ENCODE assay signal across 13 cellular contexts in genomic region chr15:41607033-41607432, GRCh38. TPM values are rescaled to one million over a fixed set of nuclear protein-coding genes. Genes with fewer than 3 reads are reported as not detected.
DNase-seq lines count a peak whose midpoint lies in the region; ATAC-seq and TF ChIP-seq lines count a peak whose summit lies in the region.
"Had no signal": no experiment of that assay in that cellular context is flagged by ENCODE, and none has a peak within 500 bp of the region (broad histone marks: within the 10 kb centered on the region; RNA-seq: fewer than 3 reads in every experiment).

No MANE protein-coding gene starts in this region.

- no peak for TF ChIP-seq POLR2A in erythroblast (IDR thresholded peaks at IDR 0.05; ENCODE audit: low read length)

- ATAC-seq in HG03175 (IDR thresholded peaks at IDR 0.05; ENCODE audit: unreplicated experiment): no peak
- ATAC-seq: left colon had no signal

- peak; percentile 94 for DNase-seq in EL
- peak; percentile 51 for DNase-seq in NCI-H69 (lab: John Stamatoyannopoulos, UW)
- peak; percentile 51 for DNase-seq in dermis blood vessel endothelial cell
- DNase-seq in occipital lobe (lab: John Stamatoyannopoulos, UW): peak; percentile 21
- DNase-seq in activated effector memory CD4-positive, alpha-beta T cell treated with Interleukin-2 at 50 U/mL for 16 hours: no peak
- no peak for DNase-seq in erythroblast (lab: John Stamatoyannopoulos, UW)
- DNase-seq in OCI-M2 (lab: John Stamatoyannopoulos, UW; ENCODE audit: unreplicated experiment): no peak
- DNase-seq: activated CD4-positive, alpha-beta T cell treated with anti-CD3 and anti-CD28 coated beads for 48 hours; activated naive CD4-positive, alpha-beta T cell treated with Interleukin-2 at 50 U/mL for 16 hours; left colon; stimulated activated CD4-positive, alpha-beta T cell treated with anti-CD3 and anti-CD28 coated beads, Interleukin-4, amount 100 ng/mL, for 4 hours; testis had no signal

RNA-seq across cellular contexts. Expression of gene TYRO3, which starts 48.0 kb away (rescaled TPM):
- 2.6 and 5.0 TPM in 2 replicates for total RNA-seq in dermis blood vessel endothelial cell
- 20.3 TPM for total RNA-seq in occipital lobe

RNA-seq across cellular contexts. Expression of gene MGA, which starts 53.2 kb away (rescaled TPM):
- total RNA-seq in dermis blood vessel endothelial cell (42.0 and 59.7 TPM in 2 replicates), occipital lobe (112 TPM)

Comparison
In these comparisons a context has a peak if more than half of its experiments do, and no peak if none do; other contexts are left out.
1. DNase-seq: peak in EL (single experiment), NCI-H69 (single experiment), dermis blood vessel endothelial cell (single experiment) and occipital lobe (single experiment); none in activated effector memory CD4-positive, alpha-beta T cell treated with Interleukin-2 at 50 U/mL for 16 hours (single experiment), erythroblast (0 of 2) and OCI-M2 (single experiment).